In the genomic region with DNA sequence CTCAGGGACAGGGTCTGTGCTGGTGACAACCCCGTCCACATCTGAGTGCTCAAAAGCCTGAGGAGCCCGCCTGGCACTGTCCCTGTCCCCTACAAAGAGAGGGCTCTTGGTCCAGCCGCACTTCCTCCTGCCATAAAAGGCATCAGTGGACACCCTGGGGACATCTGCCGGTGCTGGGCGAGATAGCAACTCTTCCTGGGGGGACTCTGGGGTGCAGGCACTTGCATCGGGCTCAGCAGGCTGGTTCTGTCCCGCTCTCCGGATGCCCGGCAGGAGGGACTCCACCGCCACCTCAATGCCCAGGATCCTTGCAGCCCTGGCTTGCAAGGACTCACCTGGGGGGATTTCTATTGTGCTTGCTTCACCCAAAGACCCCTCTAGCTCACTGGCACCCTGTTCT, we compare ENCODE assay signal across 11 cellular contexts. TPM values are rescaled to one million over a fixed set of nuclear protein-coding genes. Genes with fewer than 3 reads are reported as not detected.
DNase-seq lines count a peak whose midpoint lies in the region; ATAC-seq and TF ChIP-seq lines count a peak whose summit lies in the region.
"Had no signal": no experiment of that assay in that cellular context is flagged by ENCODE, and none has a peak within 500 bp of the region (broad histone marks: within the 10 kb centered on the region; RNA-seq: fewer than 3 reads in every experiment).

No MANE protein-coding gene starts in this region.

- peak overlapping the region in 5 of 7 donors; percentile 92 to 97 (median 94) for H3K27ac Mint-ChIP-seq in CD4-positive, alpha-beta memory T cell
- H3K27ac Mint-ChIP-seq in activated T-helper 17 cell treated with anti-CD3 and anti-CD28 coated beads, Interleukin-2, amount 50 U/mL, for 72 hours = no peak overlapping the region
- peak overlapping the region; percentile 87 to 92 for H3K27ac Mint-ChIP-seq in natural killer cell

- intact Hi-C loops in CD4-positive, alpha-beta memory T cell (cut with micrococcal nuclease) = loop anchor here (5.0 to 10.0 kb wide), 2 partner anchors 501 to 1898 kb away; a partner anchor contains a TSS
- intact Hi-C loops in natural killer cell (cut with micrococcal nuclease) = loop anchor here (5.0 kb wide), 1 partner anchor 501 kb away; no protein-coding TSS in a partner anchor

- H3K4me3 Mint-ChIP-seq in CD4-positive, alpha-beta memory T cell = peak overlapping the region in 6 of 8 donors; percentile 73 to 91 (median 80)
- peak overlapping the region; percentile 76 for H3K4me3 Mint-ChIP-seq in activated T-helper 17 cell treated with anti-CD3 and anti-CD28 coated beads, Interleukin-2, amount 50 U/mL, for 72 hours
- peak overlapping the region; percentile 82 for H3K4me3 Mint-ChIP-seq in natural killer cell

- ATAC-seq in activated T-helper 17 cell treated with anti-CD3 and anti-CD28 coated beads, Interleukin-2, amount 50 U/mL, for 72 hours (replicated peaks) = no peak
- ATAC-seq in natural killer cell (no peak), GM21423 (IDR thresholded peaks at IDR 0.05; ENCODE audit: unreplicated experiment) (no peak), left lobe of liver (no peak)

- peaks cover 11% of the 10 kb centered on the region for H3K27me3 ChIP-seq in CD4-positive, alpha-beta memory T cell (ENCODE audit: insufficient read depth, low read length)

- CTCF ChIA-PET in CD4-positive, alpha-beta memory T cell (lab: Charles Lee; ENCODE audit: partially characterized antibody) = interaction anchor here (0.5 to 1.8 kb wide), 4 partner anchors 22 to 691 kb away, joined by 3 to 7 read pairs (median 4); no protein-coding TSS in a partner anchor

- H3K36me3 Mint-ChIP-seq in CD4-positive, alpha-beta memory T cell = peaks cover 0 to 3% of the 10 kb centered on the region in 2 donors
- H3K36me3 Mint-ChIP-seq in activated T-helper 17 cell treated with anti-CD3 and anti-CD28 coated beads, Interleukin-2, amount 50 U/mL, for 72 hours (ENCODE audit: low read depth) = no peaks in the 10 kb centered on the region
- H3K36me3 Mint-ChIP-seq in natural killer cell = no peaks in the 10 kb centered on the region

- TF ChIP-seq CTCF in GM12864 (IDR thresholded peaks at IDR 0.05; ENCODE audit: low read depth, low read length, missing control alignments) = peak; percentile 6
- no peak for TF ChIP-seq CTCF in natural killer cell (IDR thresholded peaks at IDR 0.05)

- H3K4me3 ChIP-seq in CD4-positive, alpha-beta memory T cell (ENCODE audit: low read length in 2 of 2) = no peak overlapping the region
- H3K4me3 ChIP-seq in GM12864 (ENCODE audit: low read depth, low read length) = peak overlapping the region; percentile 41; the same call in 1 of the 2 replicates

- POLR2A ChIA-PET in CD4-positive, alpha-beta memory T cell (lab: Charles Lee; ENCODE audit: partially characterized antibody) = interaction anchor here (0.8 to 1.9 kb wide), 4 partner anchors 12 to 371 kb away, joined by 3 to 6 read pairs (median 4); no protein-coding TSS in a partner anchor

- peaks cover 20 to 47% (median 36%) of the 10 kb centered on the region in 4 donors for H3K4me1 Mint-ChIP-seq in CD4-positive, alpha-beta memory T cell
- H3K4me1 Mint-ChIP-seq in activated T-helper 17 cell treated with anti-CD3 and anti-CD28 coated beads, Interleukin-2, amount 50 U/mL, for 72 hours = peaks cover 13% of the 10 kb centered on the region
- peaks cover 40 to 46% of the 10 kb centered on the region in 2 donors for H3K4me1 Mint-ChIP-seq in natural killer cell

- H3K27ac ChIP-seq in CD4-positive, alpha-beta memory T cell (ENCODE audit: low read depth, low read length) = no peak overlapping the region

- no peaks in the 10 kb centered on the region for H3K9me3 ChIP-seq in CD4-positive, alpha-beta memory T cell (ENCODE audit: control insufficient read depth in 1 of 2, low read length in 2 of 2)

- H3K9me3 Mint-ChIP-seq in CD4-positive, alpha-beta memory T cell = peaks cover 0 to 4% (median 0%) of the 10 kb centered on the region in 8 donors
- H3K9me3 Mint-ChIP-seq in activated T-helper 17 cell treated with anti-CD3 and anti-CD28 coated beads, Interleukin-2, amount 50 U/mL, for 72 hours = no peaks in the 10 kb centered on the region
- H3K9me3 Mint-ChIP-seq in natural killer cell = no peaks in the 10 kb centered on the region

- no peak for DNase-seq in CD4-positive, alpha-beta memory T cell
- DNase-seq in GM12864 (ENCODE audit: low read depth) (no peak), natural killer cell (no peak), Ammon's horn (ENCODE audit: low spot score) (no peak), left lobe of liver (ENCODE audit: low spot score) (no peak), SHP77 treated with DMSO at 0.1 percent for 48 hours (lab: John Stamatoyannopoulos, UW) (no peak)
- DNase-seq: cortex of kidney, retina, substantia nigra had no signal

- peaks cover 33% of the 10 kb centered on the region for H3K4me1 ChIP-seq in CD4-positive, alpha-beta memory T cell (ENCODE audit: insufficient read depth, low read length)

- H3K36me3 ChIP-seq in CD4-positive, alpha-beta memory T cell (ENCODE audit: insufficient read depth, low read length) = no peaks in the 10 kb centered on the region

- peaks cover 35 to 37% of the 10 kb centered on the region in 2 donors for H3K27me3 Mint-ChIP-seq in CD4-positive, alpha-beta memory T cell
- peaks cover 30% of the 10 kb centered on the region for H3K27me3 Mint-ChIP-seq in activated T-helper 17 cell treated with anti-CD3 and anti-CD28 coated beads, Interleukin-2, amount 50 U/mL, for 72 hours
- H3K27me3 Mint-ChIP-seq in natural killer cell (ENCODE audit: low read depth in 2 of 2) = peaks cover 45 to 67% of the 10 kb centered on the region in 2 donors

RNA-seq across cellular contexts. Expression of a gene that starts 32.8 kb away (rescaled TPM):
- total RNA-seq in CD4-positive, alpha-beta memory T cell = not detected
- polyA plus RNA-seq in CD4-positive, alpha-beta memory T cell = not detected
- total RNA-seq in activated T-helper 17 cell treated with anti-CD3 and anti-CD28 coated beads, Interleukin-2, amount 50 U/mL, for 72 hours = under 1 TPM in 1 of 2 donors, not detected in 1; 0.58 TPM
- under 1 TPM in 2 of 3 donors, not detected in 1; 0.07 to 0.43 TPM for total RNA-seq in natural killer cell
- total RNA-seq in left lobe of liver = 4.2 TPM
